In the genomic region with DNA sequence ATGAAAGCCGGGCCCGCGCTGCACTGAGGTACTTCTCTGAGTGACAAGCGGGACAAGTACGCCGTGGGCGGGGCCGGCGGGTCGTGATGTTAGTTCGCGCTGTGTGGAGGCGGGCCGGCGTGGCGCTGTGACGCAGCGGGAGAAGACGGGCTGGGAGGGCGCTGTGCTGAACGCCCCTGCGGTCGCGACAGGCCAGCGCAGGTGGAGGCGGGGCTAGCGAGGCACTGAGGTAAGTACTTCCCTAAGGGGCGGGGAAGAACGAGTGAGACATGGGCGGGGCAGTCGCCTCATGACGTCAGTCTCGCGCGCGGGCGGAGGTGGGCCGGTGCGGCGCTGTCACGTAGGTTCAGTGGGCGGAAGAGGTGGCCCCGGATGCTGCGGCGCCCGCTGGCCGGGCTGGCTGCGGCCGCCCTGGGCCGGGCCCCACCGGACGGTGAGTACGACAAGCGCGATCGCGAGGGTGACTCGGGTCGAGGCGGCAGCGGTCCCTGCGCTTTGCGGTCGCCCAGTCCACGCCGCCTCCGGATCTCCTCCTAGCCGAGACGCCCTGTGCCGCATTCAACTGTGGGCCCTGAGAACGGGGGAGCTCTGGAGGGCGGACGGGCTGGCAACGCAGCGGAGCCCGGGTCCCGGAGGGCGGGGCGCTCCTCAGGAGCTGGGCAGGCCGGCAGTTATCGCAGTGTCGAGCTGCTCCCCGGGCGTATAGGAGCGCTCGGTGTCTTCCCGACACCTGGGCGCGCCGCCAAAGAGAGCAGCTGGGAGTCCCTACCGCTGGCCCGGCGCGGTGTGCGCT, we compare ENCODE assay signal across 1 cellular context.
A peak's percentile ranks its signal among the peaks of the same experiment; 100 is the strongest.
TF ChIP-seq lines count a peak whose summit lies in the region.

A gene with protein sequence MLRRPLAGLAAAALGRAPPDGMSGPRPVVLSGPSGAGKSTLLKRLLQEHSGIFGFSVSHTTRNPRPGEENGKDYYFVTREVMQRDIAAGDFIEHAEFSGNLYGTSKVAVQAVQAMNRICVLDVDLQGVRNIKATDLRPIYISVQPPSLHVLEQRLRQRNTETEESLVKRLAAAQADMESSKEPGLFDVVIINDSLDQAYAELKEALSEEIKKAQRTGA (plus strand): TSS at position 349 of the 793 bp plus-strand sequence. CDS start 24 bp downstream, at position 373.

TF ChIP-seq in HepG2, 621 proteins besides CTCF, POLR2A, EP300 and RAD21 (continued from another document and continues in another):
- TF ChIP-seq SMAD3 (CRISPR knock-in tag; IDR thresholded peaks at IDR 0.05), result 0 out of 2 replicates have a peak, but pooled peaks have one; percentile 21
- TF ChIP-seq ZNF256 (CRISPR knock-in tag; conservative IDR thresholded peaks at IDR 0.05), result no peak
- TF ChIP-seq ZBTB42 (CRISPR knock-in tag; IDR thresholded peaks at IDR 0.05), result no peak
- TF ChIP-seq TGIF2 (CRISPR knock-in tag; IDR thresholded peaks at IDR 0.05), result no peak; the same call in 1 of the 2 replicates
- no peak; the same call in 1 of the 2 replicates for TF ChIP-seq SAFB2 (CRISPR knock-in tag; IDR thresholded peaks at IDR 0.05; ENCODE audit: borderline replicate concordance, low read depth)
- TF ChIP-seq GPN1 (CRISPR knock-in tag; IDR thresholded peaks at IDR 0.05; ENCODE audit: borderline replicate concordance), result no peak
- no peak; the same call in 1 of the 2 replicates for TF ChIP-seq ZNF605 (CRISPR knock-in tag; IDR thresholded peaks at IDR 0.05)
- no peak for TF ChIP-seq ZNF335 (CRISPR knock-in tag; IDR thresholded peaks at IDR 0.05)
- no peak for TF ChIP-seq PAWR (CRISPR knock-in tag; IDR thresholded peaks at IDR 0.05; ENCODE audit: borderline replicate concordance)
- TF ChIP-seq BRCA1 (CRISPR knock-in tag; IDR thresholded peaks at IDR 0.05), result peak; percentile 48; the same call in 1 of the 2 replicates
- TF ChIP-seq ZNF839 (CRISPR knock-in tag; IDR thresholded peaks at IDR 0.05; ENCODE audit: borderline replicate concordance), result 0 out of 2 replicates have a peak, but pooled peaks have one; percentile 62
- TF ChIP-seq, protein P1, sequence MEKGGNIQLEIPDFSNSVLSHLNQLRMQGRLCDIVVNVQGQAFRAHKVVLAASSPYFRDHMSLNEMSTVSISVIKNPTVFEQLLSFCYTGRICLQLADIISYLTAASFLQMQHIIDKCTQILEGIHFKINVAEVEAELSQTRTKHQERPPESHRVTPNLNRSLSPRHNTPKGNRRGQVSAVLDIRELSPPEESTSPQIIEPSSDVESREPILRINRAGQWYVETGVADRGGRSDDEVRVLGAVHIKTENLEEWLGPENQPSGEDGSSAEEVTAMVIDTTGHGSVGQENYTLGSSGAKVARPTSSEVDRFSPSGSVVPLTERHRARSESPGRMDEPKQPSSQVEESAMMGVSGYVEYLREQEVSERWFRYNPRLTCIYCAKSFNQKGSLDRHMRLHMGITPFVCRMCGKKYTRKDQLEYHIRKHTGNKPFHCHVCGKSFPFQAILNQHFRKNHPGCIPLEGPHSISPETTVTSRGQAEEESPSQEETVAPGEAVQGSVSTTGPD (CRISPR knock-in tag; IDR thresholded peaks at IDR 0.05), result no peak
- no peak for TF ChIP-seq ZNF367 (CRISPR knock-in tag; IDR thresholded peaks at IDR 0.05; ENCODE audit: borderline replicate concordance)
- TF ChIP-seq KDM2A (CRISPR knock-in tag; IDR thresholded peaks at IDR 0.05; ENCODE audit: borderline replicate concordance, low read depth), result peak; percentile 92
- TF ChIP-seq FOSL1 (CRISPR knock-in tag; IDR thresholded peaks at IDR 0.05; ENCODE audit: borderline replicate concordance), result no peak
- TF ChIP-seq GATAD1 (CRISPR knock-in tag; IDR thresholded peaks at IDR 0.05), result peak; percentile 89
- peak; percentile 93 for TF ChIP-seq SPEN (CRISPR knock-in tag; IDR thresholded peaks at IDR 0.05; ENCODE audit: low read depth)
- TF ChIP-seq MEIS1 (CRISPR knock-in tag; IDR thresholded peaks at IDR 0.05; ENCODE audit: borderline replicate concordance), result peak; percentile 98; the same call in 1 of the 2 replicates
- TF ChIP-seq MTA1 (CRISPR knock-in tag; IDR thresholded peaks at IDR 0.05; ENCODE audit: borderline replicate concordance), result peak; percentile 44; the same call in 1 of the 2 replicates
- TF ChIP-seq ZMAT3 (CRISPR knock-in tag; conservative IDR thresholded peaks at IDR 0.05), result 0 out of 2 replicates have a peak, but pooled peaks have one; percentile 28
- TF ChIP-seq SRSF1 (optimal IDR thresholded peaks at IDR 0.05; ENCODE audit: low read depth, low read length), result no peak
- TF ChIP-seq, protein P2, sequence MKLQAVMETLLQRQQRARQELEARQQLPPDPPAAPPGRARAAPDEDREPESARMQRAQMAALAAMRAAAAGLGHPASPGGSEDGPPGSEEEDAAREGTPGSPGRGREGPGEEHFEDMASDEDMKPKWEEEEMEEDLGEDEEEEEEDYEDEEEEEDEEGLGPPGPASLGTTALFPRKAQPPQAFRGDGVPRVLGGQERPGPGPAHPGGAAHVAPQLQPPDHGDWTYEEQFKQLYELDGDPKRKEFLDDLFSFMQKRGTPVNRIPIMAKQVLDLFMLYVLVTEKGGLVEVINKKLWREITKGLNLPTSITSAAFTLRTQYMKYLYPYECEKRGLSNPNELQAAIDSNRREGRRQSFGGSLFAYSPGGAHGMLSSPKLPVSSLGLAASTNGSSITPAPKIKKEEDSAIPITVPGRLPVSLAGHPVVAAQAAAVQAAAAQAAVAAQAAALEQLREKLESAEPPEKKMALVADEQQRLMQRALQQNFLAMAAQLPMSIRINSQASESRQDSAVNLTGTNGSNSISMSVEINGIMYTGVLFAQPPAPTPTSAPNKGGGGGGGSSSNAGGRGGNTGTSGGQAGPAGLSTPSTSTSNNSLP (IDR thresholded peaks at IDR 0.05; ENCODE audit: low read depth, low read length), result peak; percentile 16; the same call in 1 of the 2 replicates
- no peak for TF ChIP-seq ZNF441 (CRISPR knock-in tag; IDR thresholded peaks at IDR 0.05; ENCODE audit: borderline replicate concordance)
- TF ChIP-seq ETV6 (CRISPR knock-in tag; conservative IDR thresholded peaks at IDR 0.05), result no peak
- TF ChIP-seq CCAR2 (optimal IDR thresholded peaks at IDR 0.05; ENCODE audit: low read depth, low read length), result no peak
- TF ChIP-seq, protein P3, sequence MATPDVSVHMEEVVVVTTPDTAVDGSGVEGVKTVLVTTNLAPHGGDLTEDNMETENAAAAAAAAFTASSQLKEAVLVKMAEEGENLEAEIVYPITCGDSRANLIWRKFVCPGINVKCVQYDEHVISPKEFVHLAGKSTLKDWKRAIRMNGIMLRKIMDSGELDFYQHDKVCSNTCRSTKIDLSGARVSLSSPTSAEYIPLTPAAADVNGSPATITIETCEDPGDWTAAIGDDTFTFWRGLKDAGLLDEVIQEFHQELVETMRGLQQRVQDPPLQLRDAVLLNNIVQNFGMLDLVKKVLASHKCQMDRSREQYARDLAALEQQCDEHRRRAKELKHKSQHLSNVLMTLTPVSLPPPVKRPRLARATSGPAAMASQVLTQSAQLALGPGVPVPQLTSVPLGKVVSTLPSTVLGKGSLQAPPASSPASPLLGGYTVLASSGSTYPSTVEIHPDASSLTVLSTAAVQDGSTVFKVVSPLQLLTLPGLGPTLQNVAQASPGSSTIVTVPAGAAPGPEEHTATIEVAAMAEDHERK (CRISPR knock-in tag; IDR thresholded peaks at IDR 0.05; ENCODE audit: low read depth), result peak; percentile 81; the same call in 1 of the 2 replicates
- no peak for TF ChIP-seq ZNF34 (CRISPR knock-in tag; IDR thresholded peaks at IDR 0.05; ENCODE audit: borderline replicate concordance)
- no peak for TF ChIP-seq HNF4G (IDR thresholded peaks at IDR 0.05; ENCODE audit: borderline replicate concordance, low read depth, low read length)
- no peak for TF ChIP-seq HNF4G (CRISPR knock-in tag; IDR thresholded peaks at IDR 0.05; ENCODE audit: borderline replicate concordance, low read depth)
- no peak for TF ChIP-seq HNRNPL (IDR thresholded peaks at IDR 0.05; ENCODE audit: low read depth, low read length)
- 0 out of 2 replicates have a peak, but pooled peaks have one; percentile 48 for TF ChIP-seq ZNF446 (CRISPR knock-in tag; IDR thresholded peaks at IDR 0.05)
- no peak for TF ChIP-seq ZKSCAN8 (CRISPR knock-in tag; IDR thresholded peaks at IDR 0.05; ENCODE audit: borderline replicate concordance)
- TF ChIP-seq SIX1 (CRISPR knock-in tag; IDR thresholded peaks at IDR 0.05; ENCODE audit: borderline replicate concordance), result no peak
- no peak for TF ChIP-seq ARHGAP35 (CRISPR knock-in tag; IDR thresholded peaks at IDR 0.05; ENCODE audit: borderline replicate concordance)
- TF ChIP-seq ISX (CRISPR knock-in tag; conservative IDR thresholded peaks at IDR 0.05), result no peak; the same call in 1 of the 2 replicates
- TF ChIP-seq, protein P4, sequence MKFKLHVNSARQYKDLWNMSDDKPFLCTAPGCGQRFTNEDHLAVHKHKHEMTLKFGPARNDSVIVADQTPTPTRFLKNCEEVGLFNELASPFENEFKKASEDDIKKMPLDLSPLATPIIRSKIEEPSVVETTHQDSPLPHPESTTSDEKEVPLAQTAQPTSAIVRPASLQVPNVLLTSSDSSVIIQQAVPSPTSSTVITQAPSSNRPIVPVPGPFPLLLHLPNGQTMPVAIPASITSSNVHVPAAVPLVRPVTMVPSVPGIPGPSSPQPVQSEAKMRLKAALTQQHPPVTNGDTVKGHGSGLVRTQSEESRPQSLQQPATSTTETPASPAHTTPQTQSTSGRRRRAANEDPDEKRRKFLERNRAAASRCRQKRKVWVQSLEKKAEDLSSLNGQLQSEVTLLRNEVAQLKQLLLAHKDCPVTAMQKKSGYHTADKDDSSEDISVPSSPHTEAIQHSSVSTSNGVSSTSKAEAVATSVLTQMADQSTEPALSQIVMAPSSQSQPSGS (CRISPR knock-in tag; IDR thresholded peaks at IDR 0.05), result peak; percentile 84
- TF ChIP-seq ZNF557 (CRISPR knock-in tag; IDR thresholded peaks at IDR 0.05), result no peak
- TF ChIP-seq SOX13 (IDR thresholded peaks at IDR 0.05), result no peak
- peak in 1 of 2 experiments; percentile 34; a peak in 1 of 4 replicates for TF ChIP-seq SOX13 (CRISPR knock-in tag; conservative IDR thresholded peaks at IDR 0.05 in 1 of 2, IDR thresholded peaks at IDR 0.05 in 1 of 2)
- no peak for TF ChIP-seq NR2F2 (IDR thresholded peaks at IDR 0.05; ENCODE audit: borderline replicate concordance, low read depth)
- no peak for TF ChIP-seq AGO1 (IDR thresholded peaks at IDR 0.05; ENCODE audit: low read depth, low read length, poor library complexity, severe bottlenecking)
- TF ChIP-seq ZBTB21 (CRISPR knock-in tag; IDR thresholded peaks at IDR 0.05), result peak; percentile 99
- TF ChIP-seq, protein P5, sequence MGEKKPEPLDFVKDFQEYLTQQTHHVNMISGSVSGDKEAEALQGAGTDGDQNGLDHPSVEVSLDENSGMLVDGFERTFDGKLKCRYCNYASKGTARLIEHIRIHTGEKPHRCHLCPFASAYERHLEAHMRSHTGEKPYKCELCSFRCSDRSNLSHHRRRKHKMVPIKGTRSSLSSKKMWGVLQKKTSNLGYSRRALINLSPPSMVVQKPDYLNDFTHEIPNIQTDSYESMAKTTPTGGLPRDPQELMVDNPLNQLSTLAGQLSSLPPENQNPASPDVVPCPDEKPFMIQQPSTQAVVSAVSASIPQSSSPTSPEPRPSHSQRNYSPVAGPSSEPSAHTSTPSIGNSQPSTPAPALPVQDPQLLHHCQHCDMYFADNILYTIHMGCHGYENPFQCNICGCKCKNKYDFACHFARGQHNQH (CRISPR knock-in tag; IDR thresholded peaks at IDR 0.05), result peak; percentile 73; the same call in 1 of the 2 replicates
- TF ChIP-seq ATF7 (IDR thresholded peaks at IDR 0.05), result peak; percentile 93
- TF ChIP-seq ATF7 (CRISPR knock-in tag; IDR thresholded peaks at IDR 0.05), result peak; percentile 84
- no peak for TF ChIP-seq KLF15 (CRISPR knock-in tag; IDR thresholded peaks at IDR 0.05; ENCODE audit: borderline replicate concordance)
- peak; percentile 99 for TF ChIP-seq ZSCAN21 (CRISPR knock-in tag; IDR thresholded peaks at IDR 0.05; ENCODE audit: borderline replicate concordance)
- TF ChIP-seq, protein P6, sequence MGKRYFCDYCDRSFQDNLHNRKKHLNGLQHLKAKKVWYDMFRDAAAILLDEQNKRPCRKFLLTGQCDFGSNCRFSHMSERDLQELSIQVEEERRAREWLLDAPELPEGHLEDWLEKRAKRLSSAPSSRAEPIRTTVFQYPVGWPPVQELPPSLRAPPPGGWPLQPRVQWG (CRISPR knock-in tag; IDR thresholded peaks at IDR 0.05; ENCODE audit: borderline replicate concordance, low read depth), result no peak; the same call in 1 of the 2 replicates
- no peak for TF ChIP-seq ZNF552 (CRISPR knock-in tag; IDR thresholded peaks at IDR 0.05; ENCODE audit: borderline replicate concordance)
- no peak for TF ChIP-seq MAFF (IDR thresholded peaks at IDR 0.05; ENCODE audit: low read depth, low read length)
- TF ChIP-seq, protein P7, sequence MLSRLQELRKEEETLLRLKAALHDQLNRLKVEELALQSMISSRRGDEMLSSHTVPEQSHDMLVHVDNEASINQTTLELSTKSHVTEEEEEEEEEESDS (CRISPR knock-in tag; IDR thresholded peaks at IDR 0.05; ENCODE audit: borderline replicate concordance), result no peak
- TF ChIP-seq NONO (IDR thresholded peaks at IDR 0.05), result no peak
- peak; percentile 53; the same call in 1 of the 2 replicates for TF ChIP-seq NONO (CRISPR knock-in tag; conservative IDR thresholded peaks at IDR 0.05)
- TF ChIP-seq, protein P8, sequence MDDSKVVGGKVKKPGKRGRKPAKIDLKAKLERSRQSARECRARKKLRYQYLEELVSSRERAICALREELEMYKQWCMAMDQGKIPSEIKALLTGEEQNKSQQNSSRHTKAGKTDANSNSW (CRISPR knock-in tag; IDR thresholded peaks at IDR 0.05; ENCODE audit: borderline replicate concordance), result no peak
- TF ChIP-seq ZFP36L2 (CRISPR knock-in tag; IDR thresholded peaks at IDR 0.05), result 0 out of 2 replicates have a peak, but pooled peaks have one; percentile 10
- TF ChIP-seq NFIB (CRISPR knock-in tag; IDR thresholded peaks at IDR 0.05; ENCODE audit: borderline replicate concordance), result no peak
- peak; percentile 97 for TF ChIP-seq ZMYM4 (CRISPR knock-in tag; IDR thresholded peaks at IDR 0.05)
- TF ChIP-seq ZNF225 (CRISPR knock-in tag; IDR thresholded peaks at IDR 0.05), result no peak; the same call in 1 of the 2 replicates
- TF ChIP-seq ASH2L (IDR thresholded peaks at IDR 0.05; ENCODE audit: insufficient read length, low read depth, low read length), result peak; percentile 57
- peak; percentile 89 for TF ChIP-seq ZSCAN31 (CRISPR knock-in tag; IDR thresholded peaks at IDR 0.05; ENCODE audit: low read depth)
- TF ChIP-seq ZFP37 (CRISPR knock-in tag; IDR thresholded peaks at IDR 0.05; ENCODE audit: borderline replicate concordance), result no peak
- TF ChIP-seq, protein P9, sequence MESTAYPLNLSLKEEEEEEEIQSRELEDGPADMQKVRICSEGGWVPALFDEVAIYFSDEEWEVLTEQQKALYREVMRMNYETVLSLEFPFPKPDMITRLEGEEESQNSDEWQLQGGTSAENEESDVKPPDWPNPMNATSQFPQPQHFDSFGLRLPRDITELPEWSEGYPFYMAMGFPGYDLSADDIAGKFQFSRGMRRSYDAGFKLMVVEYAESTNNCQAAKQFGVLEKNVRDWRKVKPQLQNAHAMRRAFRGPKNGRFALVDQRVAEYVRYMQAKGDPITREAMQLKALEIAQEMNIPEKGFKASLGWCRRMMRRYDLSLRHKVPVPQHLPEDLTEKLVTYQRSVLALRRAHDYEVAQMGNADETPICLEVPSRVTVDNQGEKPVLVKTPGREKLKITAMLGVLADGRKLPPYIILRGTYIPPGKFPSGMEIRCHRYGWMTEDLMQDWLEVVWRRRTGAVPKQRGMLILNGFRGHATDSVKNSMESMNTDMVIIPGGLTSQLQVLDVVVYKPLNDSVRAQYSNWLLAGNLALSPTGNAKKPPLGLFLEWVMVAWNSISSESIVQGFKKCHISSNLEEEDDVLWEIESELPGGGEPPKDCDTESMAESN (CRISPR knock-in tag; conservative IDR thresholded peaks at IDR 0.05), result no peak; the same call in 1 of the 2 replicates
- no peak for TF ChIP-seq KMT2B (CRISPR knock-in tag; IDR thresholded peaks at IDR 0.05)
- TF ChIP-seq SRY (CRISPR knock-in tag; IDR thresholded peaks at IDR 0.05), result peak; percentile 38; the same call in 1 of the 2 replicates
- no peak for TF ChIP-seq ZFYVE20 (CRISPR knock-in tag; IDR thresholded peaks at IDR 0.05; ENCODE audit: borderline replicate concordance, low read depth)
